In the genomic region with DNA sequence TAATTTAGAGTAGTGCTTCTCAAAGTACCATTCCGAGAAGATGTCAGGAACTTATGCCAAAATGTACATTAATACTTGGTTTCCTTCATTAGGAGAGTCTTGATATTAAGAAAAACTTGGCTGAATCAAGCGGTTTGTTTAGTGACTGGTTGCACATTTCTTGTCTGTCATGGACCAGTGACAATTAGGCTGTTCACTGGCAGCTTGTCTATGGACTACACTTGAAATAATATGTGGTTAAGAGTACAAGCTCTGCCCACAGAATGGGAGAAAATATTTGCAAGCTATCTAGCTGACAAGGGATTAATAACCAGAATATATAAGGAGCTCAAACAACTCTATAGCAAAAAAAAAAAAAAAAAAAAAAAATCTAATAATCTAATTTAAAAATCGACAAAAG, we compare ENCODE assay signal across 15 cellular contexts.
"Had no signal": no experiment of that assay in that cellular context is flagged by ENCODE, and none has a peak within 500 bp of the region (broad histone marks: within the 10 kb centered on the region; RNA-seq: fewer than 3 reads in every experiment).

No MANE protein-coding gene starts in this region.

- H3K4me1 ChIP-seq: lower lobe of right lung had no signal

- DNase-seq: cortex of kidney; dorsolateral prefrontal cortex; effector CD8-positive, alpha-beta T cell; foreskin melanocyte; head of caudate nucleus; hippocampal formation; lower lobe of right lung; mesenchymal stem cell; midbrain; posterior cingulate gyrus; small intestine; stimulated activated CD4-positive, alpha-beta T cell treated with anti-CD3 and anti-CD28 coated beads, Interleukin-12 subunit alpha, Interleukin-12 subunit beta, amount 100 ng/mL, for 4 hours; stimulated activated naive CD4-positive, alpha-beta T cell treated with Interleukin-2 at 50 U/mL for 16 hours had no signal

- H3K27me3 ChIP-seq: dorsolateral prefrontal cortex had no signal

- ATAC-seq: lower lobe of right lung; natural killer cell treated with Interleukin-12 subunit alpha and Interleukin-12 subunit beta and Interleukin-15 and Interleukin-18, amount 100 ng/mL, for 72 hours had no signal

- H3K27ac ChIP-seq: lower lobe of right lung had no signal

- FAIRE-seq: small intestine, urothelium cell line had no signal

- H3K9me3 ChIP-seq: lower lobe of right lung had no signal

- H3K4me3 ChIP-seq: dorsolateral prefrontal cortex, lower lobe of right lung had no signal
